ENCODE assay signal across 2 cellular contexts in genomic region chr10:24570658-24571426, GRCh38.
TF ChIP-seq lines count a peak whose summit lies in the region.

No MANE protein-coding gene starts in this region.

TF ChIP-seq in HepG2, 621 proteins besides CTCF, POLR2A, EP300 and RAD21:
- TF ChIP-seq POGK (CRISPR knock-in tag; conservative IDR thresholded peaks at IDR 0.05) (no peak), CREB1 (IDR thresholded peaks at IDR 0.05) (0 out of 2 replicates have a peak, but pooled peaks have one; percentile 23), CREB1 (CRISPR knock-in tag; IDR thresholded peaks at IDR 0.05) (no peak), PLSCR1 (CRISPR knock-in tag; IDR thresholded peaks at IDR 0.05; ENCODE audit: borderline replicate concordance) (no peak), TCF12 (IDR thresholded peaks at IDR 0.05) (no peak), TCF12 (CRISPR knock-in tag; IDR thresholded peaks at IDR 0.05) (no peak)

TF ChIP-seq in IMR-90, 13 proteins besides CTCF, POLR2A, EP300 and RAD21 (continued from another document):
- TF ChIP-seq USF2 (IDR thresholded peaks at IDR 0.05; ENCODE audit: low read depth, low read length) = no peak
- TF ChIP-seq SMC3 (IDR thresholded peaks at IDR 0.05; ENCODE audit: low read depth, low read length) = no peak
- no peak for TF ChIP-seq CEBPB (IDR thresholded peaks at IDR 0.05; ENCODE audit: low read depth, low read length)
- no peak for TF ChIP-seq MAZ (IDR thresholded peaks at IDR 0.05; ENCODE audit: borderline replicate concordance, low read depth, low read length)
- TF ChIP-seq RCOR1 (IDR thresholded peaks at IDR 0.05; ENCODE audit: insufficient replicate concordance, low read length) = no peak
